In genomic region chr20:51495921-51496545, GRCh38 we compare ENCODE assay signal across 11 cellular contexts. TPM values are rescaled to one million over a fixed set of nuclear protein-coding genes. Genes with fewer than 3 reads are reported as not detected.
A peak's percentile ranks its signal among the peaks of the same experiment; 100 is the strongest.
DNase-seq lines count a peak whose midpoint lies in the region; ATAC-seq and TF ChIP-seq lines count a peak whose summit lies in the region.
"Had no signal": no experiment of that assay in that cellular context is flagged by ENCODE, and none has a peak within 500 bp of the region (broad histone marks: within the 10 kb centered on the region; RNA-seq: fewer than 3 reads in every experiment).

No MANE protein-coding gene starts in this region.

- H3K9me3 Mint-ChIP-seq in activated CD4-positive, alpha-beta T cell treated with anti-CD3 and anti-CD28 coated beads, Interleukin-2, amount 10 ng/mL, durations not matched to agents 24 days and 14 days = peaks cover 10% of the 10 kb centered on the region
- H3K9me3 Mint-ChIP-seq in activated naive CD8-positive, alpha-beta T cell treated with anti-CD3 and anti-CD28 coated beads, Interleukin-2, amount 50 U/mL, for 24 hours = peaks cover 7% of the 10 kb centered on the region
- H3K9me3 Mint-ChIP-seq in neural crest cell = no peaks in the 10 kb centered on the region

- no peak for ATAC-seq in activated naive CD8-positive, alpha-beta T cell treated with anti-CD3 and anti-CD28 coated beads, Interleukin-2, amount 50 U/mL, for 24 hours
- ATAC-seq: Panc1 had no signal

- peaks cover 71% of the 10 kb centered on the region for H3K36me3 Mint-ChIP-seq in activated CD4-positive, alpha-beta T cell treated with anti-CD3 and anti-CD28 coated beads, Interleukin-2, amount 10 ng/mL, durations not matched to agents 24 days and 14 days (ENCODE audit: low read depth)
- H3K36me3 Mint-ChIP-seq in activated naive CD8-positive, alpha-beta T cell treated with anti-CD3 and anti-CD28 coated beads, Interleukin-2, amount 50 U/mL, for 24 hours (ENCODE audit: low read depth) = peaks cover 52% of the 10 kb centered on the region
- H3K36me3 Mint-ChIP-seq in neural crest cell (ENCODE audit: low read depth) = no peaks in the 10 kb centered on the region

- H3K27ac Mint-ChIP-seq in activated CD4-positive, alpha-beta T cell treated with anti-CD3 and anti-CD28 coated beads, Interleukin-2, amount 10 ng/mL, durations not matched to agents 24 days and 14 days = peak overlapping the region; percentile 94
- H3K27ac Mint-ChIP-seq in activated naive CD8-positive, alpha-beta T cell treated with anti-CD3 and anti-CD28 coated beads, Interleukin-2, amount 50 U/mL, for 24 hours = peak overlapping the region; percentile 96
- H3K27ac Mint-ChIP-seq in neural crest cell (ENCODE audit: unreplicated experiment) = peak overlapping the region; percentile 87

- H3K4me3 Mint-ChIP-seq in activated CD4-positive, alpha-beta T cell treated with anti-CD3 and anti-CD28 coated beads, Interleukin-2, amount 10 ng/mL, durations not matched to agents 24 days and 14 days = peak overlapping the region; percentile 32
- H3K4me3 Mint-ChIP-seq in activated naive CD8-positive, alpha-beta T cell treated with anti-CD3 and anti-CD28 coated beads, Interleukin-2, amount 50 U/mL, for 24 hours = peak overlapping the region; percentile 64
- no peak overlapping the region for H3K4me3 Mint-ChIP-seq in neural crest cell

- no peaks in the 10 kb centered on the region for H3K27me3 Mint-ChIP-seq in activated CD4-positive, alpha-beta T cell treated with anti-CD3 and anti-CD28 coated beads, Interleukin-2, amount 10 ng/mL, durations not matched to agents 24 days and 14 days
- no peaks in the 10 kb centered on the region for H3K27me3 Mint-ChIP-seq in activated naive CD8-positive, alpha-beta T cell treated with anti-CD3 and anti-CD28 coated beads, Interleukin-2, amount 50 U/mL, for 24 hours
- H3K27me3 Mint-ChIP-seq in neural crest cell (ENCODE audit: low read depth) = no peaks in the 10 kb centered on the region

- peaks cover 86% of the 10 kb centered on the region for H3K4me1 Mint-ChIP-seq in activated CD4-positive, alpha-beta T cell treated with anti-CD3 and anti-CD28 coated beads, Interleukin-2, amount 10 ng/mL, durations not matched to agents 24 days and 14 days
- peaks cover 97% of the 10 kb centered on the region for H3K4me1 Mint-ChIP-seq in activated naive CD8-positive, alpha-beta T cell treated with anti-CD3 and anti-CD28 coated beads, Interleukin-2, amount 50 U/mL, for 24 hours
- H3K4me1 Mint-ChIP-seq in neural crest cell = peaks cover 48% of the 10 kb centered on the region

- intact Hi-C loops in activated CD4-positive, alpha-beta T cell treated with anti-CD3 and anti-CD28 coated beads, Interleukin-2, amount 10 ng/mL, durations not matched to agents 24 days and 14 days (cut with micrococcal nuclease) = loop anchor here (5.0 kb wide), 1 partner anchor 109 kb away; no protein-coding TSS in a partner anchor

- no peak for DNase-seq in activated CD4-positive, alpha-beta T cell treated with anti-CD3 and anti-CD28 coated beads, Interleukin-2, amount 10 ng/mL, durations not matched to agents 24 days and 14 days
- no peak for DNase-seq in activated CD4-positive, alpha-beta T cell treated with anti-CD3 and anti-CD28 coated beads, Interleukin-2, amount 50 U/mL, for 48 hours
- DNase-seq in LHCN-M2 (ENCODE audit: low read depth) (peak; percentile 32), neural crest cell (ENCODE audit: low read depth, low spot score) (no peak), NCI-H510A treated with DMSO at 0.1 percent for 48 hours (lab: John Stamatoyannopoulos, UW) (no peak), SHP77 treated with DMSO at 0.1 percent for 48 hours (lab: John Stamatoyannopoulos, UW) (no peak), NCI-H1417 (lab: John Stamatoyannopoulos, UW) (no peak)
- DNase-seq in activated naive CD8-positive, alpha-beta T cell treated with anti-CD3 and anti-CD28 coated beads, Interleukin-2, amount 50 U/mL, for 24 hours = no peak
- DNase-seq: DND-41, upper lobe of left lung had no signal

- no peak for TF ChIP-seq CTCF in neural crest cell (conservative IDR thresholded peaks at IDR 0.05)

RNA-seq across cellular contexts. Expression of gene NFATC2, which starts 46.5 kb away (rescaled TPM):
- 65.0 and 66.4 TPM in 2 replicates for total RNA-seq in activated CD4-positive, alpha-beta T cell treated with anti-CD3 and anti-CD28 coated beads, Interleukin-2, amount 10 ng/mL, durations not matched to agents 24 days and 14 days
- total RNA-seq in LHCN-M2 (2014; rRNA removed) (0.06 TPM in 2 replicates), neural crest cell (1.9 and 2.0 TPM in 2 replicates)
- 0.16 TPM for polyA plus RNA-seq in LHCN-M2 (2012)

Comparison
In these comparisons a context has a peak if more than half of its experiments do, and no peak if none do; other contexts are left out.
1. RNA of gene NFATC2, which starts 46.5 kb away (total RNA-seq): 65.0 to 66.4 TPM in activated CD4-positive, alpha-beta T cell treated with anti-CD3 and anti-CD28 coated beads, Interleukin-2, amount 10 ng/mL, durations not matched to agents 24 days and 14 days; 1.9 to 2.0 TPM in neural crest cell and 0.06 TPM in LHCN-M2; every median in the first group is over 10 times any median in the second.
2. Peak in every context shown above with its lines, with median percentiles within 50 percentile points of each other: H3K27ac Mint-ChIP-seq.